Comparison of ENCODE assay signal across 8 cellular contexts in genomic region chr10:17229967-17230682, GRCh38. TPM values are rescaled to one million over a fixed set of nuclear protein-coding genes. Genes with fewer than 3 reads are reported as not detected.
A peak's percentile ranks its signal among the peaks of the same experiment; 100 is the strongest.
DNase-seq lines count a peak whose midpoint lies in the region; ATAC-seq and TF ChIP-seq lines count a peak whose summit lies in the region.

No MANE protein-coding gene starts in this region.

- H3K36me3 ChIP-seq in ES-I3 (ENCODE audit: insufficient read depth, low read length) (peaks cover 36% of the 10 kb centered on the region), sigmoid colon (peaks cover 17 to 38% (median 20%) of the 10 kb centered on the region in 4 donors)

- intact Hi-C loops in right cardiac atrium (cut with DNase I) (loop anchor here in 2 of 4 donors (5.0 to 10.0 kb wide), 2 partner anchors 225 to 338 kb away; no protein-coding TSS in a partner anchor), sigmoid colon (cut with DNase I) (loop anchor here (2.0 kb wide), 1 partner anchor 29 kb away; the partner anchor contains the start of gene TRDMT1)

- DNase-seq in KBM-7 (peak; percentile 92), right cardiac atrium (peak; percentile 87 to 93 (median 92)), sigmoid colon (peak; percentile 91), occipital lobe (lab: John Stamatoyannopoulos, UW) (no peak)
- DNase-seq in activated naive CD8-positive, alpha-beta T cell treated with anti-CD3 and anti-CD28 coated beads, Interleukin-2, amount 50 U/mL, for 16 hours (ENCODE audit: low read depth, low spot score), result peak; percentile 76

- WGBS in right cardiac atrium, result under 1% methylated on average over 43 of the region's 43 CpGs
- WGBS in sigmoid colon, 2 donors, result 0% methylated on average over 43 of the region's 43 CpGs

- ATAC-seq in GM21723 (IDR thresholded peaks at IDR 0.05; ENCODE audit: unreplicated experiment), result peak; percentile 63
- ATAC-seq in SK-N-SH treated with all-trans-retinoic acid at 6 μM for 48 hours, result peak; percentile 15
- peak; percentile 57 to 67 for ATAC-seq in right cardiac atrium

- peaks cover 13% of the 10 kb centered on the region for H3K4me1 ChIP-seq in ES-I3 (ENCODE audit: insufficient read depth, low read length)
- peaks cover 4% of the 10 kb centered on the region for H3K4me1 ChIP-seq in right cardiac atrium (ENCODE audit: control insufficient read depth, insufficient read depth, low read length)
- H3K4me1 ChIP-seq in sigmoid colon, result peaks cover 0 to 73% (median 30%) of the 10 kb centered on the region in 4 donors

- H3K9me3 ChIP-seq in ES-I3 (ENCODE audit: control insufficient read depth, insufficient read depth, low read length) (no peaks in the 10 kb centered on the region; the same call in 1 of the 2 replicates), right cardiac atrium (ENCODE audit: control insufficient read depth, low read length) (no peaks in the 10 kb centered on the region), sigmoid colon (no peaks in the 10 kb centered on the region)

- peak overlapping the region; percentile 91 for H3K9ac ChIP-seq in ES-I3 (ENCODE audit: low read depth, low read length)

- H3K27me3 ChIP-seq in right cardiac atrium (ENCODE audit: control insufficient read depth, insufficient read depth) (no peaks in the 10 kb centered on the region), sigmoid colon (no peaks in the 10 kb centered on the region)

- no peak for TF ChIP-seq CTCF in sigmoid colon (IDR thresholded peaks at IDR 0.05)

- no peak for TF ChIP-seq EP300 in sigmoid colon (IDR thresholded peaks at IDR 0.05)

- H3K27ac ChIP-seq in right cardiac atrium (ENCODE audit: low read length) (peak overlapping the region; percentile 91), sigmoid colon (peak overlapping the region; percentile 86 to 99 (median 97))

- H3K4me3 ChIP-seq in right cardiac atrium (ENCODE audit: low read length) (peak overlapping the region; percentile 84), sigmoid colon (peak overlapping the region; percentile 50 to 70 (median 61))

- in situ Hi-C loops in KBM-7 (cut with MboI; ENCODE audit: low pct_unique_long_range_greater_than_20kb, low sequenced_read_pairs), result loop anchor here (25.0 kb wide), 1 partner anchor 343 kb away; no protein-coding TSS in a partner anchor

- TF ChIP-seq POLR2A in sigmoid colon (IDR thresholded peaks at IDR 0.05), result peak in 1 of 2 donors; percentile 54

TF ChIP-seq in SK-N-SH treated with all-trans-retinoic acid at 6 μM for 48 hours, 23 proteins besides CTCF, POLR2A, EP300 and RAD21:
- TF ChIP-seq ZFP3 (CRISPR knock-in tag; IDR thresholded peaks at IDR 0.05), result no peak
- TF ChIP-seq GLIS3 (CRISPR knock-in tag; IDR thresholded peaks at IDR 0.05), result peak; percentile 60; the same call in 1 of the 2 replicates
- 0 out of 2 replicates have a peak, but pooled peaks have one; percentile 47 for TF ChIP-seq ESRRG (CRISPR knock-in tag; IDR thresholded peaks at IDR 0.05)

RNA-seq across cellular contexts. Expression of gene VIM, which starts 2.1 kb away (rescaled TPM):
- total RNA-seq in right cardiac atrium (100 to 1,000 TPM; 772 to 952 (median 847) TPM), sigmoid colon (1,000 to 10,000 TPM in 3 of 4 donors, 100 to 1,000 TPM in 1; 930 to 1,636 (median 1,211) TPM), occipital lobe (289 TPM)
- polyA plus RNA-seq in right cardiac atrium (724 TPM), sigmoid colon (100 to 1,000 TPM; 112 to 730 (median 484) TPM)

RNA-seq across cellular contexts. Expression of gene TRDMT1, which starts 28.7 kb away (rescaled TPM):
- total RNA-seq in right cardiac atrium, result 1 to 10 TPM; 4.5 to 6.9 (median 5.4) TPM
- polyA plus RNA-seq in right cardiac atrium, result 2.1 TPM
- total RNA-seq in sigmoid colon, result 10 to 100 TPM in 1 of 4 donors, 1 to 10 TPM in 3; 7.5 to 13.6 (median 8.4) TPM
- 1 to 10 TPM; 1.2 to 2.3 (median 2.3) TPM for polyA plus RNA-seq in sigmoid colon
- 39.3 TPM for total RNA-seq in occipital lobe
